8 cellular contexts compared by ENCODE assay signal in the genomic region with DNA sequence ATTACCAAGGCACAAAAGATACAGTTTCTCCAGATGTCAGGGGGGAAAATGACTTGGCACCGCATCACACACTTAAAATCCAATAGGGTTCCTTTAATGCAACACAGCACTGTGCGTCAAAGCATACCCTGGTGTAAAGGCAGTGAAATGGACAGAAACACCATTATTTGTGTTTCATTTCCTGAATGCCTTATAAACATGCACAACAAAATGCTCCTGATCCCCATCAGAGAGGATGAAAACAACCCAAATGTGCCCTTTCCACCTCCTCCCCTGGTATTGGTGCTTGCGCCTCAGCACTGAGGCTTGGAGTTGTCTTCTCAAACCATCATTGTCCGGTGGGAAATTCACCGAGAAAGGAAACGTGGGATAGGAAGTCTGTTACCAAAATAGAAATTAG. TPM values are rescaled to one million over a fixed set of nuclear protein-coding genes. Genes with fewer than 3 reads are reported as not detected.
DNase-seq lines count a peak whose midpoint lies in the region; ATAC-seq, FAIRE-seq and TF ChIP-seq lines count a peak whose summit lies in the region.

No MANE protein-coding gene starts in this region.

- CTCF ChIA-PET in CD8-positive, alpha-beta memory T cell (lab: Charles Lee), result no interaction called here
- CTCF ChIA-PET in activated CD8-positive, alpha-beta T cell treated with anti-CD3 and anti-CD28 coated beads, Interleukin-2, amount 10 ng/mL, durations not matched to agents 7 days and 5 days (lab: Charles Lee), result interaction anchor here (1.0 to 2.4 kb wide), 3 partner anchors 17 to 127 kb away, joined by 3 to 8 read pairs (median 8); no protein-coding TSS in a partner anchor

- peaks cover 41% of the 10 kb centered on the region for H3K4me1 ChIP-seq in CD8-positive, alpha-beta memory T cell (ENCODE audit: insufficient read depth, low read length)

- no peak for ATAC-seq in activated CD8-positive, alpha-beta T cell treated with anti-CD3 and anti-CD28 coated beads, Interleukin-2, amount 10 ng/mL, durations not matched to agents 7 days and 5 days
- ATAC-seq in HG03520 (IDR thresholded peaks at IDR 0.05; ENCODE audit: unreplicated experiment), result no peak

- POLR2A ChIA-PET in CD8-positive, alpha-beta memory T cell (lab: Charles Lee), result interaction anchor here (1.7 kb wide), 1 partner anchor 15 kb away, joined by 3 read pairs; no protein-coding TSS in a partner anchor
- POLR2A ChIA-PET in activated CD8-positive, alpha-beta T cell treated with anti-CD3 and anti-CD28 coated beads, Interleukin-2, amount 10 ng/mL, durations not matched to agents 7 days and 5 days (lab: Charles Lee), result interaction anchor here (0.6 to 2.2 kb wide), 3 partner anchors 15 to 41 kb away, joined by 3 to 6 read pairs (median 3); no protein-coding TSS in a partner anchor

- no peak for TF ChIP-seq CTCF in progenitor cell of endocrine pancreas (IDR thresholded peaks at IDR 0.05; ENCODE audit: unreplicated experiment)

- H3K27me3 ChIP-seq in CD8-positive, alpha-beta memory T cell (ENCODE audit: insufficient read depth, low read length, poor library complexity, severe bottlenecking), result no peaks in the 10 kb centered on the region

- H3K27ac Mint-ChIP-seq in CD8-positive, alpha-beta memory T cell, result peak overlapping the region; percentile 78 to 99 (median 96)
- peak overlapping the region; percentile 96 for H3K27ac Mint-ChIP-seq in activated CD8-positive, alpha-beta T cell treated with anti-CD3 and anti-CD28 coated beads, Interleukin-2, amount 10 ng/mL, durations not matched to agents 7 days and 5 days
- H3K27ac Mint-ChIP-seq in progenitor cell of endocrine pancreas, result peak overlapping the region; percentile 97

- DNase-seq in CD8-positive, alpha-beta memory T cell, result peak in 1 of 5 donors; percentile 7
- DNase-seq in HT1080 (ENCODE audit: low read depth) (peak; percentile 29), germinal center (ENCODE audit: low spot score) (peak; percentile 38), progenitor cell of endocrine pancreas (ENCODE audit: low spot score, unreplicated experiment) (no peak), HK-2 (ENCODE audit: unreplicated experiment) (no peak), urothelium cell line (ENCODE audit: low spot score) (no peak)
- no peak for DNase-seq in activated CD8-positive, alpha-beta T cell treated with anti-CD3 and anti-CD28 coated beads, Interleukin-2, amount 10 ng/mL, durations not matched to agents 7 days and 5 days

- H3K4me3 ChIP-seq in CD8-positive, alpha-beta memory T cell (ENCODE audit: low read length), result peak overlapping the region; percentile 87

- H3K4me3 Mint-ChIP-seq in CD8-positive, alpha-beta memory T cell, result peak overlapping the region; percentile 92 to 99 (median 94)
- peak overlapping the region; percentile 96 for H3K4me3 Mint-ChIP-seq in activated CD8-positive, alpha-beta T cell treated with anti-CD3 and anti-CD28 coated beads, Interleukin-2, amount 10 ng/mL, durations not matched to agents 7 days and 5 days
- peak overlapping the region; percentile 88 for H3K4me3 Mint-ChIP-seq in progenitor cell of endocrine pancreas (ENCODE audit: low read depth)

- peaks cover 0 to 2% of the 10 kb centered on the region in 2 donors for H3K27me3 Mint-ChIP-seq in CD8-positive, alpha-beta memory T cell
- no peaks in the 10 kb centered on the region for H3K27me3 Mint-ChIP-seq in activated CD8-positive, alpha-beta T cell treated with anti-CD3 and anti-CD28 coated beads, Interleukin-2, amount 10 ng/mL, durations not matched to agents 7 days and 5 days (ENCODE audit: low read depth)
- no peaks in the 10 kb centered on the region for H3K27me3 Mint-ChIP-seq in progenitor cell of endocrine pancreas

- H3K9me3 Mint-ChIP-seq in CD8-positive, alpha-beta memory T cell, result no peaks in the 10 kb centered on the region
- H3K9me3 Mint-ChIP-seq in activated CD8-positive, alpha-beta T cell treated with anti-CD3 and anti-CD28 coated beads, Interleukin-2, amount 10 ng/mL, durations not matched to agents 7 days and 5 days (ENCODE audit: insufficient read depth), result no peaks in the 10 kb centered on the region
- no peaks in the 10 kb centered on the region for H3K9me3 Mint-ChIP-seq in progenitor cell of endocrine pancreas (ENCODE audit: low read depth)

- peak overlapping the region; percentile 95 for H3K27ac ChIP-seq in CD8-positive, alpha-beta memory T cell (ENCODE audit: low read depth, low read length)

- H3K36me3 ChIP-seq in CD8-positive, alpha-beta memory T cell (ENCODE audit: insufficient read depth, low read length), result no peaks in the 10 kb centered on the region

- peaks cover 63 to 74% (median 70%) of the 10 kb centered on the region in 3 donors for H3K4me1 Mint-ChIP-seq in CD8-positive, alpha-beta memory T cell
- peaks cover 63% of the 10 kb centered on the region for H3K4me1 Mint-ChIP-seq in activated CD8-positive, alpha-beta T cell treated with anti-CD3 and anti-CD28 coated beads, Interleukin-2, amount 10 ng/mL, durations not matched to agents 7 days and 5 days (ENCODE audit: low read depth)
- H3K4me1 Mint-ChIP-seq in progenitor cell of endocrine pancreas (ENCODE audit: low read depth), result peaks cover 14% of the 10 kb centered on the region

- FAIRE-seq in urothelium cell line (lab: Jason Lieb, UNC), result no peak

- H3K9me3 ChIP-seq in CD8-positive, alpha-beta memory T cell (ENCODE audit: low read length), result no peaks in the 10 kb centered on the region

- H3K36me3 Mint-ChIP-seq in CD8-positive, alpha-beta memory T cell, result peaks cover 0 to 19% (median 1%) of the 10 kb centered on the region in 3 donors
- peaks cover 29% of the 10 kb centered on the region for H3K36me3 Mint-ChIP-seq in activated CD8-positive, alpha-beta T cell treated with anti-CD3 and anti-CD28 coated beads, Interleukin-2, amount 10 ng/mL, durations not matched to agents 7 days and 5 days (ENCODE audit: low read depth)
- no peaks in the 10 kb centered on the region for H3K36me3 Mint-ChIP-seq in progenitor cell of endocrine pancreas (ENCODE audit: insufficient read depth)

RNA-seq across cellular contexts. Expression of gene CDC27, which starts 0.8 kb away (rescaled TPM):
- total RNA-seq in CD8-positive, alpha-beta memory T cell, result 100 to 1,000 TPM; 113 to 116 TPM
- polyA plus RNA-seq in CD8-positive, alpha-beta memory T cell, result 96.2 TPM
- 72.5 and 132 TPM in 2 replicates for total RNA-seq in HT1080 (2014; rRNA removed; shearing (Covaris generic))
- polyA plus RNA-seq in HT1080 (2015; cell fraction: cytosol; rRNA removed), result 58.7 and 59.4 TPM in 2 replicates
- 102 and 110 TPM in 2 replicates for polyA plus RNA-seq in HT1080 (2015; cell fraction: nucleus; rRNA removed)
- 100 to 1,000 TPM; 133 to 138 TPM for total RNA-seq in activated CD8-positive, alpha-beta T cell treated with anti-CD3 and anti-CD28 coated beads, Interleukin-2, amount 10 ng/mL, durations not matched to agents 7 days and 5 days
- 79.1 and 87.4 TPM in 2 replicates for total RNA-seq in progenitor cell of endocrine pancreas

RNA-seq across cellular contexts. Expression of gene MYL4, which starts 20.9 kb away (rescaled TPM):
- total RNA-seq in CD8-positive, alpha-beta memory T cell, result not detected
- not detected for polyA plus RNA-seq in CD8-positive, alpha-beta memory T cell
- total RNA-seq in HT1080 (2014; rRNA removed; shearing (Covaris generic)), result not detected in 2 replicates
- 0.15 TPM in 1 of 2 replicates, not detected in the other for polyA plus RNA-seq in HT1080 (2015; cell fraction: cytosol; rRNA removed)
- polyA plus RNA-seq in HT1080 (2015; cell fraction: nucleus; rRNA removed), result 0.59 TPM in 1 of 2 replicates, not detected in the other
- total RNA-seq in activated CD8-positive, alpha-beta T cell treated with anti-CD3 and anti-CD28 coated beads, Interleukin-2, amount 10 ng/mL, durations not matched to agents 7 days and 5 days, result not detected
- total RNA-seq in progenitor cell of endocrine pancreas, result 0.86 and 1.1 TPM in 2 replicates

Comparison
In these comparisons a context has a peak if more than half of its experiments do, and no peak if none do; other contexts are left out.
1. DNase-seq: peak in HT1080 (single experiment) and germinal center (single experiment); none in activated CD8-positive, alpha-beta T cell treated with anti-CD3 and anti-CD28 coated beads, Interleukin-2, amount 10 ng/mL, durations not matched to agents 7 days and 5 days (single experiment), progenitor cell of endocrine pancreas (single experiment), HK-2 (single experiment) and urothelium cell line (single experiment).
2. Peak in every context shown above with its lines, with median percentiles within 50 percentile points of each other: H3K27ac Mint-ChIP-seq and H3K4me3 Mint-ChIP-seq.